21 cellular contexts compared by ENCODE assay signal in the genomic region with DNA sequence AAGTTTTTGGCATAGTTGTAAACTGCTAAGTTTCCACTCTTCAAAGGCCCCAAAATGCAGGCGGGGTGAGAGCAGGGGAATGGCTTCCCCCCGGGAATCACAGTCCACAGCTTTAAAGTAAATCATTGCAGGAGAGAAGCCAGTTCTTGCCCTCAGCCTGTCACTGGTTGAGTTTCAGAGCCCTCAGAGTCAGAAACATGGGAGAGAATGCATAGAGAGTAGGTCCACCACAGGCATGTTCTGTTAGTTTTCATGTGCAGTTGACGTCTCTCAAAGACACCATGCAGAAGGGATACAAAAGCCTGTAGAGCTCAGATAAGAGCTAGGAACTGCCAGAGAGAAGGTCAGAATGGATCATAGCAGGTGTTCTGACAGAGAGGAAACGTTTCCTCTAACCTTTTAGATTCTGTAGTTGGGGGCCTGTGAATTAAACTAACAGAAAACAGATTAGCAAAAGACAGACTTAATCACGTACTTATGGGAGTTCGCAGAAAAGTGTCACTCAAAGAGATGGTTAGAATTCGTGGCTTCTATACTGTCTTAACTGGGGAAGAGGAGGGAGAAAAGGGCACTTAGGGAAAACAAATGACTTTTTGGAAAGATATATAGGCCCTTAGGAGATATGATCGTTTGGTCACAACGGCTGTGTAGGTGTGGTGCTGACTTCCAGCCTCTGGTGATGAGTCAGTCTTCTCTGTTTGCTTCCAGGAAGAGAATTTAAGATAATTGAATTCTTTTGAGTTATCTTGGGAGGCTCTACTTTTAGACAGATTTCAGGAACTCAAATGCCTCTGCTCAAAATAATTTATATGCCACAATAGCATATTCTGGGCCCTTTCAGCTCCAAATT. TPM values are rescaled to one million over a fixed set of nuclear protein-coding genes. Genes with fewer than 3 reads are reported as not detected.
A peak's percentile ranks its signal among the peaks of the same experiment; 100 is the strongest.
DNase-seq lines count a peak whose midpoint lies in the region; ATAC-seq, FAIRE-seq and TF ChIP-seq lines count a peak whose summit lies in the region.
"Had no signal": no experiment of that assay in that cellular context is flagged by ENCODE, and none has a peak within 500 bp of the region (broad histone marks: within the 10 kb centered on the region; RNA-seq: fewer than 3 reads in every experiment).

No MANE protein-coding gene starts in this region.

- H3K4me2 ChIP-seq in A549, result peak overlapping the region; percentile 13; the same call in 1 of the 3 replicates
- no peak overlapping the region for H3K4me2 ChIP-seq in mesenchymal stem cell (ENCODE audit: low read length, poor library complexity, severe bottlenecking)
- H3K4me2 ChIP-seq in osteoblast (ENCODE audit: insufficient read depth, low read length), result no peak overlapping the region

- no peak overlapping the region for H4K8ac ChIP-seq in mesenchymal stem cell (ENCODE audit: low read length)

- POLR2A ChIA-PET in A549 (lab: Yijun Ruan, JAX), result no interaction called here
- POLR2A ChIA-PET in CD8-positive, alpha-beta T cell (lab: Charles Lee), result no interaction called here
- POLR2A ChIA-PET in RWPE1 (lab: Yijun Ruan, JAX; ENCODE audit: low non-redundant PET), result no interaction called here

- H3K14ac ChIP-seq in mesenchymal stem cell (ENCODE audit: low read length in 2 of 2), result no peak overlapping the region

- no peak overlapping the region for H2BK5ac ChIP-seq in mesenchymal stem cell (ENCODE audit: low read depth, low read length, poor library complexity, severe bottlenecking)

- no peaks in the 10 kb centered on the region for H3K27me3 ChIP-seq in esophagus muscularis mucosa
- peaks cover 0 to 4% of the 10 kb centered on the region in 2 experiments for H3K27me3 ChIP-seq in mesenchymal stem cell (ENCODE audit: control insufficient read depth in 1 of 2, insufficient read depth in 1 of 2, low read length in 2 of 2)
- H3K27me3 ChIP-seq in osteoblast (ENCODE audit: insufficient read depth, low read length), result no peaks in the 10 kb centered on the region
- H3K27me3 ChIP-seq in CD8-positive, alpha-beta T cell (ENCODE audit: insufficient read depth, low read length), result no peaks in the 10 kb centered on the region
- H3K27me3 ChIP-seq: SJCRH30 had no signal

- whole genome bisulfite sequencing in A549 (ENCODE audit: missing lambda C conversion rate), result 55% methylated on average over 9 of the region's 9 CpGs
- 64% methylated on average over 9 of the region's 9 CpGs for WGBS in esophagus muscularis mucosa
- 33% methylated on average over 9 of the region's 9 CpGs for WGBS in mesenchymal stem cell

- no peak for TF ChIP-seq POLR2A in A549 (IDR thresholded peaks at IDR 0.05; ENCODE audit: low read length)
- no peak for TF ChIP-seq POLR2A in esophagus muscularis mucosa (IDR thresholded peaks at IDR 0.05; ENCODE audit: low read depth)

- H3K36me3 ChIP-seq in esophagus muscularis mucosa (no peaks in the 10 kb centered on the region), mesenchymal stem cell (ENCODE audit: control insufficient read depth in 1 of 2, insufficient read depth in 2 of 2, low read depth in 1 of 2, low read length in 2 of 2) (no peaks in the 10 kb centered on the region), osteoblast (ENCODE audit: insufficient read depth, low read length) (no peaks in the 10 kb centered on the region)
- H3K36me3 ChIP-seq in CD8-positive, alpha-beta T cell (ENCODE audit: insufficient read depth, low read length), result no peaks in the 10 kb centered on the region
- H3K36me3 ChIP-seq: SJCRH30 had no signal

- H3K4me3 Mint-ChIP-seq in CD8-positive, alpha-beta T cell, result no peak overlapping the region
- H3K4me3 Mint-ChIP-seq: activated T-helper 17 cell treated with anti-CD3 and anti-CD28 coated beads, Interleukin-2, amount 50 U/mL, for 72 hours; CD4-positive, alpha-beta T cell; endodermal cell; neural crest cell; T-helper 2 cell treated with Interferon-gamma antibody and Interleukin-4, amounts not matched to agents 5 μg/mL and 100 μg/mL, for 36 hours had no signal

- no peak overlapping the region for H2AK5ac ChIP-seq in mesenchymal stem cell (ENCODE audit: low read length, severe bottlenecking)

- ATAC-seq in A549, result peak in 1 of 2 experiments; percentile 34; a peak in 1 of 6 replicates
- ATAC-seq in CD8-positive, alpha-beta T cell, result no peak
- ATAC-seq: activated T-helper 17 cell treated with anti-CD3 and anti-CD28 coated beads, Interleukin-2, amount 50 U/mL, for 72 hours had no signal

- H3K9ac ChIP-seq in mesenchymal stem cell (ENCODE audit: low read length), result no peak overlapping the region

- H3K36me3 Mint-ChIP-seq in CD8-positive, alpha-beta T cell, result no peaks in the 10 kb centered on the region

- H3K27me3 Mint-ChIP-seq in CD8-positive, alpha-beta T cell (ENCODE audit: low read depth), result peaks cover 17% of the 10 kb centered on the region

- H3K79me2 ChIP-seq in osteoblast (ENCODE audit: insufficient read depth, low read length), result no peaks in the 10 kb centered on the region

- TF ChIP-seq RAD21 in A549 (conservative IDR thresholded peaks at IDR 0.05 in 1 of 2, IDR thresholded peaks at IDR 0.05 in 1 of 2), result no peak

- FAIRE-seq in A549 (lab: Jason Lieb, UNC), result no peak

- DNase-seq in A549 (ENCODE audit: low read depth in 1 of 2, low spot score in 1 of 2) (peak in 1 of 2 experiments; percentile 15), OCI-M1 (lab: John Stamatoyannopoulos, UW) (peak; percentile 70), esophagus muscularis mucosa (ENCODE audit: extremely low spot score) (peak; percentile 70), mesenchymal stem cell (peak; percentile 37), epidermal melanocyte (ENCODE audit: insufficient read length, low spot score) (no peak), osteoblast (ENCODE audit: insufficient read length, low spot score, missing footprints) (no peak), RWPE1 (ENCODE audit: low spot score) (no peak)
- no peak for DNase-seq in CD8-positive, alpha-beta T cell
- DNase-seq: activated CD4-positive, alpha-beta T cell treated with anti-CD3 and anti-CD28 coated beads for 1 hour; amniotic stem cell; CD4-positive, alpha-beta T cell; endodermal cell; HCEC 1CT; NCI-H1436; retina; SJCRH30; stimulated activated CD4-positive, alpha-beta T cell treated with anti-CD3 and anti-CD28 coated beads, Interleukin-15, amount 100 ng/mL, for 24 hours; stimulated activated naive CD4-positive, alpha-beta T cell treated with Interleukin-2 at 50 U/mL for 16 hours had no signal

- H3K23ac ChIP-seq in mesenchymal stem cell (ENCODE audit: low read length in 2 of 2), result no peak overlapping the region

- no peak overlapping the region for H2BK15ac ChIP-seq in mesenchymal stem cell (ENCODE audit: low read depth, poor library complexity, severe bottlenecking)

- no peaks in the 10 kb centered on the region for H3K4me1 Mint-ChIP-seq in CD8-positive, alpha-beta T cell (ENCODE audit: low read depth)
- H3K4me1 Mint-ChIP-seq: activated T-helper 17 cell treated with anti-CD3 and anti-CD28 coated beads, Interleukin-2, amount 50 U/mL, for 72 hours had no signal

- peaks cover 11% of the 10 kb centered on the region; the same call in 1 of the 3 replicates for H3K4me1 ChIP-seq in A549
- H3K4me1 ChIP-seq in esophagus muscularis mucosa, result peaks cover 4 to 19% (median 17%) of the 10 kb centered on the region in 4 donors
- H3K4me1 ChIP-seq in mesenchymal stem cell (ENCODE audit: control insufficient read depth, insufficient read depth, low read depth, low read length), result no peaks in the 10 kb centered on the region
- H3K4me1 ChIP-seq in osteoblast (ENCODE audit: insufficient read depth, low read length), result no peaks in the 10 kb centered on the region
- H3K4me1 ChIP-seq in CD8-positive, alpha-beta T cell (ENCODE audit: insufficient read depth, low read length), result no peaks in the 10 kb centered on the region

- H3K79me1 ChIP-seq in mesenchymal stem cell (replicated peaks; ENCODE audit: low read length, poor library complexity, severe bottlenecking), result no peaks in the 10 kb centered on the region

- H3K9me3 ChIP-seq in A549, result no peaks in the 10 kb centered on the region; the same call in 2 of the 3 replicates
- H3K9me3 ChIP-seq in esophagus muscularis mucosa, result no peaks in the 10 kb centered on the region
- H3K9me3 ChIP-seq in mesenchymal stem cell (ENCODE audit: control insufficient read depth, low read length), result no peaks in the 10 kb centered on the region
- no peaks in the 10 kb centered on the region for H3K9me3 ChIP-seq in osteoblast (ENCODE audit: low read depth, low read length)
- no peaks in the 10 kb centered on the region for H3K9me3 ChIP-seq in CD8-positive, alpha-beta T cell (ENCODE audit: low read length)
- H3K9me3 ChIP-seq: SJCRH30 had no signal

- H3K27ac Mint-ChIP-seq in CD8-positive, alpha-beta T cell, result no peak overlapping the region
- H3K27ac Mint-ChIP-seq: activated T-helper 17 cell treated with anti-CD3 and anti-CD28 coated beads, Interleukin-2, amount 50 U/mL, for 72 hours; CD4-positive, alpha-beta T cell; endodermal cell; T-helper 2 cell treated with Interferon-gamma antibody and Interleukin-4, amounts not matched to agents 5 μg/mL and 100 μg/mL, for 36 hours had no signal

- intact Hi-C loops in esophagus muscularis mucosa (cut with DNase I), result no loop called here
- intact Hi-C loops in CD8-positive, alpha-beta T cell (cut with DNase I, micrococcal nuclease), result no loop called here

- H2AFZ ChIP-seq in mesenchymal stem cell (ENCODE audit: low read depth, low read length) (no peak overlapping the region), osteoblast (ENCODE audit: low read length) (no peak overlapping the region)

- TF ChIP-seq EP300 in A549 (IDR thresholded peaks at IDR 0.05), result no peak
- no peak for TF ChIP-seq EP300 in esophagus muscularis mucosa (IDR thresholded peaks at IDR 0.05)

- H4K91ac ChIP-seq in mesenchymal stem cell (ENCODE audit: low read length), result no peak overlapping the region

- H2BK12ac ChIP-seq in mesenchymal stem cell (ENCODE audit: low read length in 2 of 2), result peak overlapping the region in 1 of 2 experiments; percentile 76

- no peaks in the 10 kb centered on the region for H4K20me1 ChIP-seq in osteoblast (ENCODE audit: insufficient read depth, low read length)

- H3K9me3 Mint-ChIP-seq in CD8-positive, alpha-beta T cell, result no peaks in the 10 kb centered on the region
- H3K9me3 Mint-ChIP-seq: activated T-helper 17 cell treated with anti-CD3 and anti-CD28 coated beads, Interleukin-2, amount 50 U/mL, for 72 hours; CD4-positive, alpha-beta T cell; endodermal cell; neural crest cell; T-helper 2 cell treated with Interferon-gamma antibody and Interleukin-4, amounts not matched to agents 5 μg/mL and 100 μg/mL, for 36 hours had no signal

- H2BK120ac ChIP-seq in mesenchymal stem cell (ENCODE audit: low read depth, low read length), result no peak overlapping the region

- H3K4ac ChIP-seq in mesenchymal stem cell (ENCODE audit: low read depth in 1 of 2, low read length in 2 of 2), result no peak overlapping the region

- TF ChIP-seq CTCF in A549 (IDR thresholded peaks at IDR 0.05) (no peak), esophagus muscularis mucosa (IDR thresholded peaks at IDR 0.05) (no peak), osteoblast (IDR thresholded peaks at IDR 0.05; ENCODE audit: extremely low read depth, low read depth, low read length) (no peak), RWPE1 (conservative IDR thresholded peaks at IDR 0.05; ENCODE audit: low read depth) (no peak)
- TF ChIP-seq CTCF in CD8-positive, alpha-beta T cell (IDR thresholded peaks at IDR 0.05), result no peak

- no peak overlapping the region for H3K18ac ChIP-seq in mesenchymal stem cell (ENCODE audit: low read depth in 1 of 2, low read length in 2 of 2)

- H3K27ac ChIP-seq in A549, result no peak overlapping the region
- H3K27ac ChIP-seq in esophagus muscularis mucosa (replicated peaks in 1 of 4), result no peak overlapping the region
- H3K27ac ChIP-seq in mesenchymal stem cell (ENCODE audit: low read length, poor library complexity, severe bottlenecking), result no peak overlapping the region
- no peak overlapping the region for H3K27ac ChIP-seq in osteoblast (ENCODE audit: low read depth, low read length)
- H3K27ac ChIP-seq in CD8-positive, alpha-beta T cell (ENCODE audit: low read depth, low read length), result no peak overlapping the region
- H3K27ac ChIP-seq in RWPE1, result no peak overlapping the region
- H3K27ac ChIP-seq: SJCRH30 had no signal

- H3K4me3 ChIP-seq in A549 (no peak overlapping the region), esophagus muscularis mucosa (no peak overlapping the region), mesenchymal stem cell (ENCODE audit: insufficient read depth in 1 of 2, low read depth in 1 of 2, low read length in 2 of 2) (no peak overlapping the region), osteoblast (ENCODE audit: insufficient read depth, low read length) (no peak overlapping the region)
- H3K4me3 ChIP-seq in CD8-positive, alpha-beta T cell (ENCODE audit: low read depth, low read length), result no peak overlapping the region
- H3K4me3 ChIP-seq: SJCRH30 had no signal

- CTCF ChIA-PET in A549 (lab: Yijun Ruan, JAX) (interaction anchor here (1.1 kb wide), 1 partner anchor 82 kb away, joined by 3 read pairs; no protein-coding TSS in a partner anchor), RWPE1 (lab: Yijun Ruan, JAX) (no interaction called here)
- CTCF ChIA-PET in CD8-positive, alpha-beta T cell (lab: Charles Lee), result no interaction called here

RNA-seq across cellular contexts. Expression of gene MSRB2, which starts 48.0 kb away (rescaled TPM):
- polyA plus RNA-seq in A549 (2011; rRNA removed), result 31.3 and 32.0 TPM in 2 replicates
- polyA plus RNA-seq in A549 (2012; cell fraction: cytosol; rRNA removed), result 16.2 and 16.7 TPM in 2 replicates
- polyA plus RNA-seq in A549 (2012; cell fraction: nucleus; rRNA removed), result 7.3 and 9.5 TPM in 2 replicates
- 17.5 to 21.3 TPM (median 19.0 TPM) in 3 replicates for polyA plus RNA-seq in A549 (2017; fragmentation: RNase III; extraction: RNeasy Plus Mini Kit Qiagen cat#74134 plus additional on column Dnase treatment)
- polyA minus RNA-seq in A549 (2011; rRNA and poly(A)+ RNA removed), result 7.8 and 9.8 TPM in 2 replicates
- total RNA-seq in esophagus muscularis mucosa, result 10 to 100 TPM; 36.0 to 48.6 (median 40.6) TPM
- 15.6 TPM for polyA plus RNA-seq in mesenchymal stem cell (2013, experiment 1 of 2)
- polyA plus RNA-seq in mesenchymal stem cell (2013, experiment 2 of 2), result 15.2 TPM
- total RNA-seq in osteoblast, result 6.9 and 10.6 TPM in 2 replicates
- 1 to 10 TPM; 1.0 to 1.1 TPM for total RNA-seq in CD8-positive, alpha-beta T cell

Comparison
In these comparisons a context has a peak if more than half of its experiments do, and no peak if none do; other contexts are left out.
1. DNase-seq: peak in OCI-M1 (single experiment), esophagus muscularis mucosa (single experiment) and mesenchymal stem cell (single experiment); none in epidermal melanocyte (single experiment), osteoblast (single experiment), CD8-positive, alpha-beta T cell (0 of 7) and RWPE1 (single experiment).